Comparison of ENCODE assay signal across 17 cellular contexts in the genomic region with DNA sequence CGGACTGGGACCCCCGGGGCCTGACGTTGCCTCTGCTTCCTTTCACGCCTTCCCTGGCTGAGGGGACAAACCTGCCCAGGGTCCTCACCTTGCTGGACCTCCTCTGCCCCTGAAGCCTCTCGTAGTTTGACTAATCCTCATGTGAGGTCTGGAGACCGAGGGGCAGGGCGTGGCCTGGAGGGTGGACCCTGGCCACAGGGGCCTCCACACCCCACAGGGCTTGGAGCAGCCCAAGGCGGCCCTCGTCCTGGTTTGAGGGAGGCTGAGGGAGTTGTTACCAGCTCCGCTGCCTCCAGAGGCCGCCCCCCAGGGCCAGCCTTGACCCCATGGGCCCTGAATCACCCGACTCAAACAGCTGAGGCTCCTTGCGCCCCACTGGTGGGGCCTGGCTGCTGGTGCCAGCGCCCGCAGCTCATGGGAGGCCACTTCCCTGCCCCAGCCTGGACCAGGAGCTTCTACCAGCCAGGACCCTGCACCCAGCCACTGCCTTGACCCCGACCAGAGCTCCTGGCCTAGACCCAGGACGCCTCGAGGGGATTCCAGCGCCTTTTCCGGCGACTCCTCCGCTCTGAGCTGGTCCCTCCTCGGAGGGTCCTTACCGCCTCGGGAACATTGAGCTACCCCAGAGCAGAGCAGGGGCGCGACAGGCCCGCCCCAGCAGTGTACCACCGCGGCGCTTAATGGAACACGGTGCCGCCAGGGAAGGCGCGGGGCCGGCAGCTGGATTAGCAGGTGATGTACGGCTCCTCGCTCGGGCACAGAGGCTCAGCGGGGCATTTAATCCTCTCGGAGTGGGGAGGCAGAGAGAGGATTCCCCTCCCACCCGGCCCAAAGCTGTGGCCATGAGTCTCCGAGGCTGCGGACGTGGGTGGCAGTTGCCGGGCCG. TPM values are rescaled to one million over a fixed set of nuclear protein-coding genes. Genes with fewer than 3 reads are reported as not detected.
A peak's percentile ranks its signal among the peaks of the same experiment; 100 is the strongest.
DNase-seq lines count a peak whose midpoint lies in the region; ATAC-seq, FAIRE-seq and TF ChIP-seq lines count a peak whose summit lies in the region.
"Had no signal": no experiment of that assay in that cellular context is flagged by ENCODE, and none has a peak within 500 bp of the region (broad histone marks: within the 10 kb centered on the region; RNA-seq: fewer than 3 reads in every experiment).

No MANE protein-coding gene starts in this region.

- no peaks in the 10 kb centered on the region for H3K9me3 ChIP-seq in right cardiac atrium (ENCODE audit: control insufficient read depth, low read length)
- H3K9me3 ChIP-seq: tibial nerve had no signal

- no peak overlapping the region for H3K27ac Mint-ChIP-seq in immature natural killer cell
- H3K27ac Mint-ChIP-seq: activated naive CD4-positive, alpha-beta T cell treated with anti-CD3 and anti-CD28 coated beads, Interleukin-2, amount 50 U/mL, for 72 hours had no signal

- peaks cover 8% of the 10 kb centered on the region for H3K4me1 ChIP-seq in right cardiac atrium (ENCODE audit: control insufficient read depth, insufficient read depth, low read length)
- H3K4me1 ChIP-seq: foreskin keratinocyte had no signal

- ATAC-seq in right cardiac atrium = no peak
- ATAC-seq: activated naive CD4-positive, alpha-beta T cell treated with anti-CD3 and anti-CD28 coated beads, Interleukin-2, amount 50 U/mL, for 72 hours; foreskin keratinocyte had no signal

- H3K27ac ChIP-seq in right cardiac atrium (ENCODE audit: low read length) = no peak overlapping the region
- H3K27ac ChIP-seq in dorsolateral prefrontal cortex = peak overlapping the region in 37 of 59 donors; percentile 3 to 95 (median 57)
- H3K27ac ChIP-seq: foreskin keratinocyte had no signal

- FAIRE-seq in D721Med (lab: Jason Lieb, UNC) = no peak
- FAIRE-seq: bronchial epithelial cell had no signal

- intact Hi-C loops in right cardiac atrium (cut with DNase I) = no loop called here
- intact Hi-C loops in cardiac septum (cut with DNase I) = no loop called here
- intact Hi-C loops in dorsolateral prefrontal cortex (cut with DNase I) = loop anchor here in 1 of 2 donors (2.0 to 10.0 kb wide), 3 partner anchors 35 to 368 kb away; a partner anchor contains a TSS

- DNase-seq in right cardiac atrium (peak; percentile 17 to 61 (median 57)), cardiac septum (ENCODE audit: low spot score) (no peak), NCI-H510A (lab: John Stamatoyannopoulos, UW) (peak; percentile 47), dorsolateral prefrontal cortex (no peak), immature natural killer cell (no peak), D721Med (ENCODE audit: insufficient read length, low spot score) (no peak), hepatic stellate cell (ENCODE audit: low spot score) (no peak)
- DNase-seq in stimulated activated CD4-positive, alpha-beta T cell treated with anti-CD3 and anti-CD28 coated beads, Interleukin-4, amount 100 ng/mL, for 4 hours = no peak
- DNase-seq: activated CD4-positive, alpha-beta T cell treated with anti-CD3 and anti-CD28 coated beads for 48 hours; activated T-cell treated with anti-CD3 and anti-CD28 coated beads, Interleukin-2, amount 50 U/mL, for 1 hour; foreskin keratinocyte; MV-4-11 had no signal

- H3K9me3 Mint-ChIP-seq in immature natural killer cell = no peaks in the 10 kb centered on the region
- H3K9me3 Mint-ChIP-seq: activated naive CD4-positive, alpha-beta T cell treated with anti-CD3 and anti-CD28 coated beads, Interleukin-2, amount 50 U/mL, for 72 hours; nephron had no signal

- H3K4me1 Mint-ChIP-seq in immature natural killer cell = peaks cover 11% of the 10 kb centered on the region in 2 donors

- H3K36me3 Mint-ChIP-seq in immature natural killer cell = no peaks in the 10 kb centered on the region
- H3K36me3 Mint-ChIP-seq: activated naive CD4-positive, alpha-beta T cell treated with anti-CD3 and anti-CD28 coated beads, Interleukin-2, amount 50 U/mL, for 72 hours had no signal

- TF ChIP-seq CTCF in dorsolateral prefrontal cortex (IDR thresholded peaks at IDR 0.05 in 54 of 56, conservative IDR thresholded peaks at IDR 0.05 in 2 of 56; ENCODE audit: low read depth in 1 of 56, partially characterized antibody in 56 of 56) (no peak), D721Med (IDR thresholded peaks at IDR 0.05; ENCODE audit: insufficient read depth, missing control alignments) (no peak)

- WGBS in right cardiac atrium = 87% methylated on average over 47 of the region's 47 CpGs

- no peak overlapping the region for H3K4me3 ChIP-seq in right cardiac atrium (ENCODE audit: low read length)
- no peak overlapping the region for H3K4me3 ChIP-seq in dorsolateral prefrontal cortex
- H3K4me3 ChIP-seq: lung, tibial nerve had no signal

- no peak overlapping the region for H3K4me3 Mint-ChIP-seq in immature natural killer cell
- H3K4me3 Mint-ChIP-seq: nephron had no signal

- H3K27me3 Mint-ChIP-seq in immature natural killer cell (ENCODE audit: low read depth in 3 of 3) = peaks cover 4 to 20% (median 18%) of the 10 kb centered on the region in 3 donors

- H3K27me3 ChIP-seq in right cardiac atrium (ENCODE audit: control insufficient read depth, insufficient read depth) (no peaks in the 10 kb centered on the region), dorsolateral prefrontal cortex (no peaks in the 10 kb centered on the region)
- H3K27me3 ChIP-seq: tibial nerve had no signal

RNA-seq across cellular contexts. Expression of a gene that starts 37.1 kb away (rescaled TPM):
- total RNA-seq in right cardiac atrium (10 to 100 TPM; 70.8 to 99.8 (median 92.5) TPM), cardiac septum (56.4 TPM), dorsolateral prefrontal cortex (10 to 100 TPM; 18.4 to 76.6 (median 53.0) TPM)
- polyA plus RNA-seq in right cardiac atrium (40.3 TPM), immature natural killer cell (1 to 10 TPM in 2 of 3 donors, under 1 TPM in 1; 0.15 to 9.4 (median 2.9) TPM)

RNA-seq across cellular contexts. Expression of a gene that starts 38.5 kb away (rescaled TPM):
- 1 to 10 TPM in 1 of 4 donors, under 1 TPM in 3; 0.33 to 1.1 (median 0.40) TPM for total RNA-seq in right cardiac atrium
- 0.23 TPM for polyA plus RNA-seq in right cardiac atrium
- total RNA-seq in cardiac septum = 0.38 TPM
- total RNA-seq in dorsolateral prefrontal cortex = 1 to 10 TPM in 113 of 120 experiments, under 1 TPM in 7; 0.61 to 8.5 (median 2.2) TPM
- polyA plus RNA-seq in immature natural killer cell = 1 to 10 TPM in 2 of 3 donors, not detected in 1; 2.0 to 2.1 TPM

Comparison
In these comparisons a context has a peak if more than half of its experiments do, and no peak if none do; other contexts are left out.
1. DNase-seq: peak in right cardiac atrium (3 of 3) and NCI-H510A (single experiment); none in cardiac septum (single experiment), dorsolateral prefrontal cortex (0 of 10), immature natural killer cell (0 of 3), D721Med (single experiment), hepatic stellate cell (single experiment) and stimulated activated CD4-positive, alpha-beta T cell treated with anti-CD3 and anti-CD28 coated beads, Interleukin-4, amount 100 ng/mL, for 4 hours (0 of 2).